In the genomic region with DNA sequence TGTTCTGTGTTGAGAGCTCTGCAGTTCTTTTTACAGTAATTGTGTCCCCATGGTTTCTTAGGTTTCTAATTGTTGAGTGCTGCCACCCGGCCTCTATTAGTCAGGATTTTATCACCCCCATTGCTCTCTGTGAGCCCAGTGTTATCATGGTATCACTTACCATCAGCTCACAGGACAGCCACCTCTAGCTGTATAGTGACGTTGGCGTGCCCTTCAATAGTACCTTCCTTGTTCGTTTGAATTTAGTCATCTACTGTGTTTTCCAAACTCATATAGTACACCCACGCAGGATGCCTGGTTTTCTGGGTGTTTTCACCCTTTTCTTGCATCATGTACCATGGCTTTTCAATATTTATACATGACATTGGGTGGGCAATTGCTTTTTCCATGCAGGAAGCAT, we compare ENCODE assay signal across 28 cellular contexts.
"Had no signal": no experiment of that assay in that cellular context is flagged by ENCODE, and none has a peak within 500 bp of the region (broad histone marks: within the 10 kb centered on the region; RNA-seq: fewer than 3 reads in every experiment).

No MANE protein-coding gene starts in this region.

- ATAC-seq: natural killer cell; psoas muscle; right cardiac atrium; right lobe of liver; stimulated activated effector memory CD8-positive, alpha-beta T cell treated with anti-CD3 and anti-CD28 coated beads, Interleukin-12 subunit alpha, Interleukin-12 subunit beta, amount 100 ng/mL, for 72 hours; stimulated activated naive B cell treated with anti-CD40 and anti-IgM and Interleukin-4, amounts not matched to agents 10 μg/mL and 1 μg/mL and 100 μg/mL, for 72 hours had no signal

- H3K27ac ChIP-seq: neural progenitor cell, ovary, parathyroid adenoma, psoas muscle, right lobe of liver, sigmoid colon, stomach, thoracic aorta, thyroid gland, upper lobe of left lung, vagina had no signal

- H3K4me3 Mint-ChIP-seq: natural killer cell; nephron; neural progenitor cell; stimulated activated effector memory CD8-positive, alpha-beta T cell treated with anti-CD3 and anti-CD28 coated beads, Interleukin-12 subunit alpha, Interleukin-12 subunit beta, amount 100 ng/mL, for 72 hours; stimulated activated naive B cell treated with anti-CD40 and anti-IgM and Interleukin-4, amounts not matched to agents 10 μg/mL and 1 μg/mL and 100 μg/mL, for 72 hours; stimulated activated naive CD8-positive, alpha-beta T cell treated with anti-CD3 and anti-CD28 coated beads, Interleukin-15, Interleukin-2, amounts not matched to agents 100 ng/mL and 50 ng/mL, for 24 hours had no signal

- H3K27ac Mint-ChIP-seq: natural killer cell; nephron; neural progenitor cell; progenitor cell of endocrine pancreas; stimulated activated effector memory CD8-positive, alpha-beta T cell treated with anti-CD3 and anti-CD28 coated beads, Interleukin-12 subunit alpha, Interleukin-12 subunit beta, amount 100 ng/mL, for 72 hours; stimulated activated naive B cell treated with anti-CD40 and anti-IgM and Interleukin-4, amounts not matched to agents 10 μg/mL and 1 μg/mL and 100 μg/mL, for 72 hours; stimulated activated naive CD8-positive, alpha-beta T cell treated with anti-CD3 and anti-CD28 coated beads, Interleukin-15, Interleukin-2, amounts not matched to agents 100 ng/mL and 50 ng/mL, for 24 hours had no signal

- H3K36me3 Mint-ChIP-seq: natural killer cell, neural progenitor cell had no signal

- H3K27me3 Mint-ChIP-seq: progenitor cell of endocrine pancreas; stimulated activated naive B cell treated with anti-CD40 and anti-IgM and Interleukin-4, amounts not matched to agents 10 μg/mL and 1 μg/mL and 100 μg/mL, for 72 hours; stimulated activated naive CD8-positive, alpha-beta T cell treated with anti-CD3 and anti-CD28 coated beads, Interleukin-15, Interleukin-2, amounts not matched to agents 100 ng/mL and 50 ng/mL, for 24 hours had no signal

- H3K4me1 ChIP-seq: neural progenitor cell, parathyroid adenoma, psoas muscle, right lobe of liver, thyroid gland, vagina had no signal

- H3K9me3 ChIP-seq: ovary, psoas muscle, right lobe of liver, sigmoid colon, stomach, thoracic aorta, thyroid gland, tibial nerve, upper lobe of left lung, vagina had no signal

- H3K9me3 Mint-ChIP-seq: natural killer cell; neural progenitor cell; stimulated activated effector memory CD8-positive, alpha-beta T cell treated with anti-CD3 and anti-CD28 coated beads, Interleukin-12 subunit alpha, Interleukin-12 subunit beta, amount 100 ng/mL, for 72 hours; stimulated activated naive B cell treated with anti-CD40 and anti-IgM and Interleukin-4, amounts not matched to agents 10 μg/mL and 1 μg/mL and 100 μg/mL, for 72 hours; stimulated activated naive CD8-positive, alpha-beta T cell treated with anti-CD3 and anti-CD28 coated beads, Interleukin-15, Interleukin-2, amounts not matched to agents 100 ng/mL and 50 ng/mL, for 24 hours had no signal

- DNase-seq: natural killer cell; occipital lobe; ovary; posterior cingulate gyrus; psoas muscle; right cardiac atrium; right lobe of liver; sigmoid colon; small intestine; stimulated activated CD4-positive, alpha-beta T cell treated with anti-CD3 and anti-CD28 coated beads, Interleukin-15, amount 100 ng/mL, for 24 hours; stimulated activated CD4-positive, alpha-beta T cell treated with anti-CD3 and anti-CD28 coated beads, Interleukin-2, amount 100 ng/mL, for 24 hours; stimulated activated CD4-positive, alpha-beta T cell treated with anti-CD3 and anti-CD28 coated beads, Interleukin-2, amount 100 ng/mL, for 48 hours; stimulated activated CD4-positive, alpha-beta T cell treated with anti-CD3 and anti-CD28 coated beads, Interleukin-4, amount 100 ng/mL, for 24 hours; stimulated activated naive B cell treated with anti-CD40 and anti-IgM and Interleukin-4, amounts not matched to agents 10 μg/mL and 1 μg/mL and 100 μg/mL, for 72 hours; stimulated activated naive CD4-positive, alpha-beta T cell treated with Interleukin-2 at 50 U/mL for 16 hours; stomach; thyroid gland; trophoblast cell; upper lobe of left lung had no signal

- H3K4me3 ChIP-seq: neural progenitor cell, ovary, psoas muscle, right lobe of liver, sigmoid colon, stomach, thoracic aorta, thyroid gland, tibial nerve, upper lobe of left lung, vagina had no signal

- H3K27me3 ChIP-seq: neural progenitor cell, ovary, right lobe of liver, sigmoid colon, stomach, thyroid gland, tibial nerve, upper lobe of left lung, vagina had no signal

- H3K4me1 Mint-ChIP-seq: stimulated activated effector memory CD8-positive, alpha-beta T cell treated with anti-CD3 and anti-CD28 coated beads, Interleukin-12 subunit alpha, Interleukin-12 subunit beta, amount 100 ng/mL, for 72 hours had no signal

- H3K9ac ChIP-seq: neural progenitor cell, parathyroid adenoma had no signal

- H3K36me3 ChIP-seq: neural progenitor cell, ovary, right lobe of liver, sigmoid colon, thoracic aorta, thyroid gland, upper lobe of left lung had no signal
